ENCODE assay signal across 27 cellular contexts in the genomic region with DNA sequence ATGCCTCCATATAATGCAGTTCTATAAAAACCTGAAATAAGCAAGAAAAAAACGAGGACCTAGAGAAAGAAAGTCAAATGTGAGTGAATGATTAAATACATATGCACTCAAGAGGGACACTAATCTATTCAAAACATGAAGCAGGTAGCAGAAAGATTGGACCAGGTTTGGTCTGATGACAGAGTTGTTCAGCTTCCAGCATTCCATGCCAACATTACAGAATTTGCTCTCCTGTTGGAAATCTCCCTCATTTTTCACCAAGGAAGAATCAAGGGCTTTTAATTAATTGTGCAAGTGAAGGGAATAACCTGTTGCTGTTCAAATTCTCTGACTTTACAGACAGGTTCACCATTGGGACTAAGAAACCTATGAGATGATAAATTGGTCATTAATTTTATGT.
"Had no signal": no experiment of that assay in that cellular context is flagged by ENCODE, and none has a peak within 500 bp of the region (broad histone marks: within the 10 kb centered on the region; RNA-seq: fewer than 3 reads in every experiment).

No MANE protein-coding gene starts in this region.

- H3K27ac Mint-ChIP-seq: stimulated activated effector memory CD8-positive, alpha-beta T cell treated with anti-CD3 and anti-CD28 coated beads, Interleukin-12 subunit alpha, Interleukin-12 subunit beta, amount 100 ng/mL, for 72 hours; stimulated activated memory B cell treated with anti-CD40 and anti-IgM and Interleukin-4, amounts not matched to agents 10 μg/mL and 1 μg/mL and 100 μg/mL, for 72 hours; stimulated activated naive B cell treated with anti-CD40 and anti-IgM and Interleukin-4, amounts not matched to agents 10 μg/mL and 1 μg/mL and 100 μg/mL, for 72 hours; stimulated activated naive CD8-positive, alpha-beta T cell treated with anti-CD3 and anti-CD28 coated beads, Interleukin-15, amount 100 ng/mL, for 72 hours; stimulated activated naive CD8-positive, alpha-beta T cell treated with anti-CD3 and anti-CD28 coated beads, Interleukin-15, Interleukin-2, amounts not matched to agents 100 ng/mL and 50 ng/mL, for 24 hours; type B pancreatic cell had no signal

- H3K4me3 ChIP-seq: stomach, suprapubic skin, testis, thoracic aorta, thyroid gland, tibial artery, tibial nerve, transverse colon, upper lobe of left lung, upper lobe of right lung, uterus, vagina had no signal

- H3K27ac ChIP-seq: stomach, suprapubic skin, testis, thoracic aorta, thyroid gland, tibial artery, tibial nerve, transverse colon, upper lobe of left lung, upper lobe of right lung, uterus, vagina had no signal

- H3K9me3 ChIP-seq: testis, thoracic aorta, thyroid gland, upper lobe of right lung, uterus, vagina had no signal

- H3K36me3 ChIP-seq: stomach, suprapubic skin, thoracic aorta, thyroid gland, tibial artery, tibial nerve, transverse colon, upper lobe of left lung, upper lobe of right lung, uterus, vagina had no signal

- H3K4me3 Mint-ChIP-seq: stimulated activated effector memory CD8-positive, alpha-beta T cell treated with anti-CD3 and anti-CD28 coated beads, Interleukin-12 subunit alpha, Interleukin-12 subunit beta, amount 100 ng/mL, for 72 hours; stimulated activated memory B cell treated with anti-CD40 and anti-IgM and Interleukin-4, amounts not matched to agents 10 μg/mL and 1 μg/mL and 100 μg/mL, for 72 hours; stimulated activated naive B cell treated with anti-CD40 and anti-IgM and Interleukin-4, amounts not matched to agents 10 μg/mL and 1 μg/mL and 100 μg/mL, for 72 hours; stimulated activated naive CD8-positive, alpha-beta T cell treated with anti-CD3 and anti-CD28 coated beads, Interleukin-15, amount 100 ng/mL, for 72 hours; stimulated activated naive CD8-positive, alpha-beta T cell treated with anti-CD3 and anti-CD28 coated beads, Interleukin-15, Interleukin-2, amounts not matched to agents 100 ng/mL and 50 ng/mL, for 24 hours; type B pancreatic cell had no signal

- H3K36me3 Mint-ChIP-seq: type B pancreatic cell had no signal

- H3K27me3 ChIP-seq: stomach, suprapubic skin, testis, thyroid gland, tibial artery, tibial nerve, transverse colon, upper lobe of left lung, upper lobe of right lung, uterus, vagina had no signal

- H3K4me1 ChIP-seq: stomach, suprapubic skin, testis, thyroid gland, tibial artery, tibial nerve, transverse colon, upper lobe of left lung, upper lobe of right lung, uterus, vagina had no signal

- H3K27me3 Mint-ChIP-seq: stimulated activated memory B cell treated with anti-CD40 and anti-IgM and Interleukin-4, amounts not matched to agents 10 μg/mL and 1 μg/mL and 100 μg/mL, for 72 hours; stimulated activated naive B cell treated with anti-CD40 and anti-IgM and Interleukin-4, amounts not matched to agents 10 μg/mL and 1 μg/mL and 100 μg/mL, for 72 hours; stimulated activated naive CD8-positive, alpha-beta T cell treated with anti-CD3 and anti-CD28 coated beads, Interleukin-15, amount 100 ng/mL, for 72 hours; type B pancreatic cell had no signal

- H3K4me1 Mint-ChIP-seq: stimulated activated effector memory CD8-positive, alpha-beta T cell treated with anti-CD3 and anti-CD28 coated beads, Interleukin-12 subunit alpha, Interleukin-12 subunit beta, amount 100 ng/mL, for 72 hours; stimulated activated memory B cell treated with anti-CD40 and anti-IgM and Interleukin-4, amounts not matched to agents 10 μg/mL and 1 μg/mL and 100 μg/mL, for 72 hours had no signal

- DNase-seq: stimulated activated CD4-positive, alpha-beta T cell treated with anti-CD3 and anti-CD28 coated beads, Interleukin-2, amount 100 ng/mL, for 48 hours; stimulated activated CD4-positive, alpha-beta T cell treated with anti-CD3 and anti-CD28 coated beads, Interleukin-4, amount 100 ng/mL, for 1 hour; stimulated activated CD4-positive, alpha-beta T cell treated with anti-CD3 and anti-CD28 coated beads, Interleukin-4, amount 100 ng/mL, for 24 hours; stimulated activated CD4-positive, alpha-beta T cell treated with anti-CD3 and anti-CD28 coated beads, Interleukin-4, amount 100 ng/mL, for 4 hours; stimulated activated CD8-positive, alpha-beta memory T cell treated with anti-CD3 and anti-CD28 coated beads, Interleukin-4, amount 100 ng/mL, for 48 hours; stimulated activated naive B cell treated with anti-CD40 and anti-IgM and Interleukin-4, amounts not matched to agents 10 μg/mL and 1 μg/mL and 100 μg/mL, for 72 hours; stimulated activated naive CD4-positive, alpha-beta T cell; stimulated activated naive CD4-positive, alpha-beta T cell treated with Interleukin-2 at 50 U/mL for 16 hours; stimulated activated naive CD8-positive, alpha-beta T cell treated with anti-CD3 and anti-CD28 coated beads, Interleukin-15, amount 100 ng/mL, for 72 hours; stimulated activated naive CD8-positive, alpha-beta T cell treated with anti-CD3 and anti-CD28 coated beads, Interleukin-15, Interleukin-2, amounts not matched to agents 100 U/mL and 50 U/mL, for 24 hours; stomach; testis; thyroid gland; tibial artery; transverse colon; trophoblast cell; upper lobe of left lung; upper lobe of right lung; uterus had no signal
